ENCODE assay signal across 12 cellular contexts in the genomic region with DNA sequence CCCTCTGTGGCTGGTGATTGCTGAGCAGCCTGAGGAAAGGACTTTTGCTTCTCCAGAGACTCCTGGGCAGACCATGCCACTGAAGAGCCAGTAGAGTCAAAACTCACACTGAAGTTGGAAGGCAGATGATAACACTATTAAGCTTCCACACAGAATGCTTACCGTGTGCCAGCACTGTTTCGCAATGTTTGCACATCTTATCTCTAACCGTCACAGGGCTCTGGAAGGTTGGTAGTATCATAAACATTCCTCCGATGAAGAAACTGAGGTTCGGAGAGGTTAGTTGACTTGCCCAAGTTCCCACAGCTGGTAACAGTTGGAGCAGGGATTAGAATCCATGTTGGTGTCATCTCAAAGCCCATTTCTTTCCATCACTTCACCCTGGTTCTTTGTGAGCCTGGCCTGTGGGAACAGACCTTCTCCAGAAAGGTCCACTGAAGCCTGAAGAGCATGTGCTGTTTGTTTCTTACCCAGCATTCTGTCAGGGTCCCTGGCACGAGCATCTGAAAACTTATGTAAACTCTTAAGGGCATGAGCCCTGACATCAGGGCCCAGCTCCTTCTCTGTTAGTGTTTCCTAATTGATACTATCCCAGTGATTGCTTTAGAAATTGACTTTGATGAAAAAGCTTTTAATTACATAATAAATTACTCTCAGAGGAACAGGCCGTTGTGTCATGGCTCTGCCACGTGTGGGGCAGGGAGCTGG.
DNase-seq lines count a peak whose midpoint lies in the region; ATAC-seq, FAIRE-seq and TF ChIP-seq lines count a peak whose summit lies in the region.
"Had no signal": no experiment of that assay in that cellular context is flagged by ENCODE, and none has a peak within 500 bp of the region (broad histone marks: within the 10 kb centered on the region; RNA-seq: fewer than 3 reads in every experiment).

No MANE protein-coding gene starts in this region.

- H3K27me3 ChIP-seq in K562 (ENCODE audit: control insufficient read depth in 2 of 2, insufficient read depth in 2 of 2, low read length in 2 of 2) (no peaks in the 10 kb centered on the region), suprapubic skin (no peaks in the 10 kb centered on the region)

- intact Hi-C loops in K562 (cut with micrococcal nuclease) = no loop called here

- no peaks in the 10 kb centered on the region for H3K79me2 ChIP-seq in K562 (ENCODE audit: control insufficient read depth, insufficient read depth, low read length)

- peak; percentile 88 for TF ChIP-seq EP300 in K562 (IDR thresholded peaks at IDR 0.05; ENCODE audit: low read length)
- TF ChIP-seq EP300 in suprapubic skin (IDR thresholded peaks at IDR 0.05) = no peak

- peak; percentile 77 for DNase-seq in LNCaP clone FGC (ENCODE audit: low read depth)
- DNase-seq in K562 (ENCODE audit: extremely low read depth in 1 of 4, low spot score in 3 of 4) = peak in 2 of 4 experiments; percentile 33 to 64
- DNase-seq in left lobe of liver (ENCODE audit: low spot score) = peak; percentile 85
- DNase-seq in suprapubic skin (ENCODE audit: low spot score in 2 of 2) = peak in 1 of 2 donors; percentile 76
- DNase-seq in DMS79 (lab: John Stamatoyannopoulos, UW) = no peak
- DNase-seq: activated CD4-positive, alpha-beta memory T cell treated with anti-CD3 and anti-CD28 coated beads, Interleukin-2, amount 10 ng/mL, durations not matched to agents 7 days and 5 days; natural killer cell; NCI-H2227 treated with DMSO at 0.1 percent for 48 hours; T-helper 1 cell had no signal

- H3K4me3 ChIP-seq in LNCaP clone FGC (ENCODE audit: low read depth, low read length) = no peak overlapping the region
- no peak overlapping the region for H3K4me3 ChIP-seq in K562
- H3K4me3 ChIP-seq in suprapubic skin = no peak overlapping the region

- H2AFZ ChIP-seq in K562 (ENCODE audit: low read depth, low read length) = peak overlapping the region; percentile 73

- POLR2A ChIA-PET in K562 (lab: Yijun Ruan, JAX) = interaction anchor here (0.7 to 1.5 kb wide), 7 partner anchors 9 to 232 kb away, joined by 3 to 10 read pairs (median 4); no protein-coding TSS in a partner anchor

- H3K27ac ChIP-seq in K562 (ENCODE audit: extremely low read depth, low read depth, low read length) (peak overlapping the region; percentile 35), suprapubic skin (peak overlapping the region; percentile 76)

- peaks cover 23 to 33% of the 10 kb centered on the region in 2 experiments for H3K4me1 ChIP-seq in K562 (replicated peaks in 1 of 2; ENCODE audit: control insufficient read depth in 2 of 2, insufficient read depth in 2 of 2, low read length in 2 of 2)
- H3K4me1 ChIP-seq in suprapubic skin = peaks cover 36% of the 10 kb centered on the region

- FAIRE-seq in K562 (lab: Jason Lieb, UNC) = peak; percentile 72

- H4K20me1 ChIP-seq in K562 (replicated peaks; ENCODE audit: control insufficient read depth, insufficient read depth, low read length) = no peaks in the 10 kb centered on the region

- H3K9me3 ChIP-seq in K562 (replicated peaks; ENCODE audit: control insufficient read depth, insufficient read depth, low read depth, low read length) (no peaks in the 10 kb centered on the region), suprapubic skin (no peaks in the 10 kb centered on the region)

- TF ChIP-seq CTCF in LNCaP clone FGC (IDR thresholded peaks at IDR 0.05; ENCODE audit: control insufficient read depth, extremely low read depth, insufficient read depth) = no peak
- TF ChIP-seq CTCF in K562 (IDR thresholded peaks at IDR 0.05 in 2 of 3, conservative IDR thresholded peaks at IDR 0.05 in 1 of 3; ENCODE audit: insufficient read depth in 2 of 3, low read depth in 1 of 3, low read length in 3 of 3) = no peak
- no peak for TF ChIP-seq CTCF in suprapubic skin (IDR thresholded peaks at IDR 0.05)

- no peak for TF ChIP-seq RAD21 in K562 (CRISPR knock-in tag; conservative IDR thresholded peaks at IDR 0.05 in 1 of 2, IDR thresholded peaks at IDR 0.05 in 1 of 2)

- BruUV-seq in K562 (replicated peaks; lab: Mats Ljungman, UMichigan) = no TSS peak

- H3K9ac ChIP-seq in K562 (ENCODE audit: insufficient read depth in 1 of 2, low read depth in 2 of 2, low read length in 2 of 2) = peak overlapping the region in 1 of 2 experiments; percentile 21; a peak in 1 of 4 replicates

- H3K4me2 ChIP-seq in K562 (ENCODE audit: insufficient read depth, low read length) = peak overlapping the region; percentile 42

- no peaks in the 10 kb centered on the region for H3K9me1 ChIP-seq in K562 (ENCODE audit: control insufficient read depth, insufficient read depth, low read length)

- CTCF ChIA-PET in K562 (lab: Yijun Ruan, JAX; ENCODE audit: low intra/inter-chr PET ratio) = no interaction called here

- 11% methylated on average over 8 of the region's 8 CpGs for WGBS in K562 (ENCODE audit: insufficient coverage, low coverage, missing lambda C conversion rate)
- WGBS in suprapubic skin = 43% methylated on average over 8 of the region's 8 CpGs

- H3K36me3 ChIP-seq in K562 (ENCODE audit: control insufficient read depth, insufficient read depth, low read length) (no peaks in the 10 kb centered on the region), suprapubic skin (no peaks in the 10 kb centered on the region)

- in situ Hi-C loops in K562 (cut with MboI) = no loop called here

- ATAC-seq in K562 (peak; percentile 43), left lobe of liver (peak; percentile 89), GM19455 (IDR thresholded peaks at IDR 0.05; ENCODE audit: unreplicated experiment) (no peak), GM19328 (IDR thresholded peaks at IDR 0.05; ENCODE audit: unreplicated experiment) (no peak)
- ATAC-seq: esophagus mucosa, natural killer cell had no signal

- TF ChIP-seq POLR2A in K562 (conservative IDR thresholded peaks at IDR 0.05) (no peak), suprapubic skin (IDR thresholded peaks at IDR 0.05) (no peak)

TF ChIP-seq in K562, 482 proteins besides CTCF, POLR2A, EP300 and RAD21 (continues in another document):
- TF ChIP-seq NFIC (IDR thresholded peaks at IDR 0.05) (peak; percentile 75), HDAC8 (tag; IDR thresholded peaks at IDR 0.05) (no peak), ZC3H11A (IDR thresholded peaks at IDR 0.05; ENCODE audit: low read depth, low read length) (no peak), HDAC3 (IDR thresholded peaks at IDR 0.05; ENCODE audit: borderline replicate concordance, partially characterized antibody) (no peak), MYC (IDR thresholded peaks at IDR 0.05; ENCODE audit: low read depth, low read length) (peak; percentile 30; the same call in 1 of the 2 replicates), MYC (CRISPR knock-in tag; IDR thresholded peaks at IDR 0.05; ENCODE audit: borderline replicate concordance, low read depth) (no peak), CHCHD3 (CRISPR knock-in tag; IDR thresholded peaks at IDR 0.05) (no peak), NCOA4 (IDR thresholded peaks at IDR 0.05; ENCODE audit: partially characterized antibody) (no peak), NCOA1 (IDR thresholded peaks at IDR 0.05; ENCODE audit: low read depth) (no peak), ZFP30 (CRISPR knock-in tag; IDR thresholded peaks at IDR 0.05; ENCODE audit: borderline replicate concordance) (no peak), FOXJ3 (CRISPR knock-in tag; IDR thresholded peaks at IDR 0.05) (no peak), ZKSCAN8 (CRISPR knock-in tag; IDR thresholded peaks at IDR 0.05) (no peak), MYNN (IDR thresholded peaks at IDR 0.05) (peak; percentile 60; the same call in 1 of the 2 replicates), MYNN (CRISPR knock-in tag; IDR thresholded peaks at IDR 0.05) (no peak), DPF2 (IDR thresholded peaks at IDR 0.05) (peak; percentile 86), GATA2 (CRISPR knock-in tag; IDR thresholded peaks at IDR 0.05) (0 out of 2 replicates have a peak, but pooled peaks have one; percentile 37)
- TF ChIP-seq, protein P1, sequence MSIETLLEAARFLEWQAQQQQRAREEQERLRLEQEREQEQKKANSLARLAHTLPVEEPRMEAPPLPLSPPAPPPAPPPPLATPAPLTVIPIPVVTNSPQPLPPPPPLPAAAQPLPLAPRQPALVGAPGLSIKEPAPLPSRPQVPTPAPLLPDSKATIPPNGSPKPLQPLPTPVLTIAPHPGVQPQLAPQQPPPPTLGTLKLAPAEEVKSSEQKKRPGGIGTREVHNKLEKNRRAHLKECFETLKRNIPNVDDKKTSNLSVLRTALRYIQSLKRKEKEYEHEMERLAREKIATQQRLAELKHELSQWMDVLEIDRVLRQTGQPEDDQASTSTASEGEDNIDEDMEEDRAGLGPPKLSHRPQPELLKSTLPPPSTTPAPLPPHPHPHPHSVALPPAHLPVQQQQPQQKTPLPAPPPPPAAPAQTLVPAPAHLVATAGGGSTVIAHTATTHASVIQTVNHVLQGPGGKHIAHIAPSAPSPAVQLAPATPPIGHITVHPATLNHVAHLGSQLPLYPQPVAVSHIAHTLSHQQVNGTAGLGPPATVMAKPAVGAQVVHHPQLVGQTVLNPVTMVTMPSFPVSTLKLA (conservative IDR thresholded peaks at IDR 0.05) = no peak; a peak in 2 of 4 replicates

Comparison
In these comparisons a context has a peak if more than half of its experiments do, and no peak if none do; other contexts are left out.
1. ATAC-seq: peak in K562 (single experiment) and left lobe of liver (single experiment); none in GM19455 (single experiment) and GM19328 (single experiment).